Comparison of ENCODE assay signal across 18 cellular contexts in the genomic region with DNA sequence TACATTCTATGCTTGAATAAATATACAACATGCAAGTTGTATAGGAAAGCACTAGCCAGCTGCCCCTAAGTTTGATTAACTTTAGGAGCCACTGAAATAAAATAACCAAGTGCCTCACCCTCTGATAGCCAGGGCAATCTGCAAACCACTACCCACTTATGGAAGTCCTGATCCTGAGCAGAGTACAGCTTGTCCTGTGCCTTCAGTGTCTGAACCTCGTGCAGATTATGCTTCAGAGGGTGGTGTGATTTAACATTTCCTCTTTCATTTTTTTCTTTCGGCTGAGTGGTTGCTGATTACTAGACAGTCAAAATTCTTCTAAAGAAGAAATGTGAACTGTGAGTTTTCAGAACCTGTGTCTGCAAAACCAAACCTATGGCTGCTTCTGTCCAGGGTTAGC.
DNase-seq lines count a peak whose midpoint lies in the region; ATAC-seq and TF ChIP-seq lines count a peak whose summit lies in the region.
"Had no signal": no experiment of that assay in that cellular context is flagged by ENCODE, and none has a peak within 500 bp of the region (broad histone marks: within the 10 kb centered on the region; RNA-seq: fewer than 3 reads in every experiment).

No MANE protein-coding gene starts in this region.

- TF ChIP-seq EP300 in esophagus muscularis mucosa (IDR thresholded peaks at IDR 0.05): no peak

- H3K27ac Mint-ChIP-seq in neural crest cell (ENCODE audit: unreplicated experiment): peak overlapping the region; percentile 58
- H3K27ac Mint-ChIP-seq: activated CD4-positive, alpha-beta memory T cell treated with anti-CD3 and anti-CD28 coated beads, Interleukin-2, amount 10 ng/mL, durations not matched to agents 7 days and 5 days had no signal

- intact Hi-C loops in left cardiac atrium (cut with DNase I) (no loop called here), esophagus muscularis mucosa (cut with DNase I) (no loop called here)

- 47% methylated on average over 2 of the region's 2 CpGs for WGBS in esophagus muscularis mucosa

- no peak overlapping the region for H3K4me3 ChIP-seq in esophagus muscularis mucosa
- H3K4me3 ChIP-seq: Peyer's patch, SK-N-MC had no signal

- H3K9me3 Mint-ChIP-seq in neural crest cell: no peaks in the 10 kb centered on the region
- H3K9me3 Mint-ChIP-seq: activated CD4-positive, alpha-beta memory T cell treated with anti-CD3 and anti-CD28 coated beads, Interleukin-2, amount 10 ng/mL, durations not matched to agents 7 days and 5 days; central memory CD8-positive, alpha-beta T cell had no signal

- ATAC-seq in left cardiac atrium: peak; percentile 81 to 87

- no peaks in the 10 kb centered on the region for H3K27me3 ChIP-seq in esophagus muscularis mucosa
- H3K27me3 ChIP-seq: Peyer's patch had no signal

- DNase-seq in Ammon's horn (ENCODE audit: low spot score): peak; percentile 28
- peak; percentile 3 for DNase-seq in NAMALWA (ENCODE audit: low spot score)
- DNase-seq in left cardiac atrium: no peak
- DNase-seq in neural crest cell (ENCODE audit: low read depth, low spot score): no peak
- DNase-seq in activated CD8-positive, alpha-beta memory T cell treated with anti-CD3 and anti-CD28 coated beads, Interleukin-2, amount 50 U/mL, for 48 hours: no peak
- DNase-seq in amniotic stem cell (lab: John Stamatoyannopoulos, UW): no peak
- DNase-seq in esophagus muscularis mucosa (ENCODE audit: extremely low spot score): no peak
- DNase-seq in NCI-H1930 (lab: John Stamatoyannopoulos, UW): no peak
- DNase-seq: activated CD4-positive, alpha-beta memory T cell treated with anti-CD3 and anti-CD28 coated beads, Interleukin-2, amount 10 ng/mL, durations not matched to agents 7 days and 5 days; activated naive CD4-positive, alpha-beta T cell; aorta; DMS79 treated with DMSO at 0.1 percent for 48 hours; foreskin melanocyte; kidney glomerular epithelial cell; MM.1S; Peyer's patch had no signal

- H3K27me3 Mint-ChIP-seq in neural crest cell (ENCODE audit: low read depth): peaks cover 5% of the 10 kb centered on the region

- H3K27ac ChIP-seq in esophagus muscularis mucosa (replicated peaks in 1 of 4): no peak overlapping the region
- H3K27ac ChIP-seq: Peyer's patch, SK-N-MC had no signal

- H3K4me1 ChIP-seq in esophagus muscularis mucosa: no peaks in the 10 kb centered on the region
- H3K4me1 ChIP-seq: Peyer's patch had no signal

- H3K4me1 Mint-ChIP-seq in neural crest cell: peaks cover 56% of the 10 kb centered on the region
- H3K4me1 Mint-ChIP-seq: activated CD4-positive, alpha-beta memory T cell treated with anti-CD3 and anti-CD28 coated beads, Interleukin-2, amount 10 ng/mL, durations not matched to agents 7 days and 5 days; central memory CD8-positive, alpha-beta T cell had no signal

- no peaks in the 10 kb centered on the region for H3K9me3 ChIP-seq in esophagus muscularis mucosa
- H3K9me3 ChIP-seq: Peyer's patch had no signal

- H3K36me3 ChIP-seq in esophagus muscularis mucosa: no peaks in the 10 kb centered on the region
- H3K36me3 ChIP-seq: Peyer's patch had no signal

- H3K36me3 Mint-ChIP-seq in neural crest cell (ENCODE audit: low read depth): no peaks in the 10 kb centered on the region

- no peak for TF ChIP-seq POLR2A in esophagus muscularis mucosa (IDR thresholded peaks at IDR 0.05; ENCODE audit: low read depth)

- no peak overlapping the region for H3K4me3 Mint-ChIP-seq in neural crest cell
- H3K4me3 Mint-ChIP-seq: activated CD4-positive, alpha-beta memory T cell treated with anti-CD3 and anti-CD28 coated beads, Interleukin-2, amount 10 ng/mL, durations not matched to agents 7 days and 5 days; central memory CD8-positive, alpha-beta T cell had no signal

- no peak for TF ChIP-seq CTCF in neural crest cell (conservative IDR thresholded peaks at IDR 0.05)
- no peak for TF ChIP-seq CTCF in esophagus muscularis mucosa (IDR thresholded peaks at IDR 0.05)

Comparison
In these comparisons a context has a peak if more than half of its experiments do, and no peak if none do; other contexts are left out.
1. DNase-seq: peak in Ammon's horn (single experiment) and NAMALWA (single experiment); none in left cardiac atrium (single experiment), neural crest cell (single experiment), activated CD8-positive, alpha-beta memory T cell treated with anti-CD3 and anti-CD28 coated beads, Interleukin-2, amount 50 U/mL, for 48 hours (single experiment), amniotic stem cell (single experiment), esophagus muscularis mucosa (single experiment) and NCI-H1930 (0 of 2).